ENCODE assay signal across 8 cellular contexts in the genomic region with DNA sequence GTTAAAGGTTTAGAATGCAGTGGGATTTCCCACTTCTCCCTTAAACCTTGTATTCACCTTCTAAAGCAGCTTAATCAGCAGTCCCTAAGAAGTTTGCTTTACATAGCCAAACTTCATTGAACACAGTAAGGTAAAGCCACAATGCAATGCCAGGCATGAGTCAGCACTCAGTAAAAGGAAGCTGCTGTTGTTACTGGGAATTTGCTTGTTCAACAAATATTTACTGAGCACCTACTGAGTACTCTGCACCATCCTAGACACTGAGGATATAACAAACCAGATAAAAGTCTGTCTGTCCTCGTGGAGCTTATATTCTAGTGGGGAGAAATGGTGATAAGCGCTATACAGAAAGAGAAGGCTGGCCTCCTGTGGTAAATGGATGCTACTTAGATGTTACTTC.
DNase-seq lines count a peak whose midpoint lies in the region; ATAC-seq, FAIRE-seq and TF ChIP-seq lines count a peak whose summit lies in the region.

No MANE protein-coding gene starts in this region.

- POLR2A ChIA-PET in naive thymus-derived CD4-positive, alpha-beta T cell (lab: Charles Lee) = no interaction called here

- H3K27me3 Mint-ChIP-seq in naive thymus-derived CD4-positive, alpha-beta T cell = no peaks in the 10 kb centered on the region

- H3K4me3 Mint-ChIP-seq in naive thymus-derived CD4-positive, alpha-beta T cell = no peak overlapping the region

- no peak overlapping the region for H3K27ac Mint-ChIP-seq in naive thymus-derived CD4-positive, alpha-beta T cell

- H3K36me3 Mint-ChIP-seq in naive thymus-derived CD4-positive, alpha-beta T cell = peaks cover 4 to 19% (median 11%) of the 10 kb centered on the region in 5 donors

- H3K4me1 ChIP-seq in KMS-11 (ENCODE audit: low read depth, poor library complexity, severe bottlenecking) (peaks cover 24% of the 10 kb centered on the region), kidney (ENCODE audit: control insufficient read depth in 1 of 2, insufficient read depth in 1 of 2, low read depth in 1 of 2, low read length in 2 of 2) (no peaks in the 10 kb centered on the region)
- H3K4me1 ChIP-seq in naive thymus-derived CD4-positive, alpha-beta T cell (ENCODE audit: control insufficient read depth in 2 of 2, insufficient read depth in 2 of 2, low read length in 2 of 2) = no peaks in the 10 kb centered on the region

- ATAC-seq in GM18499 (IDR thresholded peaks at IDR 0.05; ENCODE audit: insufficient read depth, unreplicated experiment) (peak; percentile 61), GM21367 (IDR thresholded peaks at IDR 0.05; ENCODE audit: unreplicated experiment) (no peak)
- ATAC-seq in naive thymus-derived CD4-positive, alpha-beta T cell = peak; percentile 32

- H3K4me1 Mint-ChIP-seq in naive thymus-derived CD4-positive, alpha-beta T cell = peaks cover 0 to 4% (median 0%) of the 10 kb centered on the region in 7 donors

- no peak overlapping the region for H2AFZ ChIP-seq in KMS-11 (ENCODE audit: low read depth)

- H3K27ac ChIP-seq in KMS-11 (peak overlapping the region; percentile 45), caudate nucleus (ENCODE audit: low read depth, low read length) (peak overlapping the region; percentile 9), kidney (ENCODE audit: low read depth in 2 of 2, low read length in 2 of 2) (no peak overlapping the region)
- H3K27ac ChIP-seq in naive thymus-derived CD4-positive, alpha-beta T cell (ENCODE audit: low read depth, low read length) = no peak overlapping the region

- CTCF ChIA-PET in naive thymus-derived CD4-positive, alpha-beta T cell (lab: Charles Lee) = interaction anchor here (1.4 kb wide), 1 partner anchor 135 kb away, joined by 5 read pairs; no protein-coding TSS in a partner anchor

- intact Hi-C loops in naive thymus-derived CD4-positive, alpha-beta T cell (cut with micrococcal nuclease) = loop anchor here in 1 of 2 donors (10.0 kb wide), 1 partner anchor 445 kb away; no protein-coding TSS in a partner anchor
- intact Hi-C loops in kidney (cut with DNase I) = no loop called here
- intact Hi-C loops in cardiac septum (cut with DNase I) = no loop called here

- H3K27me3 ChIP-seq in KMS-11 (ENCODE audit: insufficient read depth, low read depth) = no peaks in the 10 kb centered on the region
- H3K27me3 ChIP-seq in naive thymus-derived CD4-positive, alpha-beta T cell (ENCODE audit: control insufficient read depth in 2 of 2, insufficient read depth in 2 of 2, low read length in 2 of 2) = no peaks in the 10 kb centered on the region

- H3K36me3 ChIP-seq in KMS-11 (ENCODE audit: insufficient read depth) = no peaks in the 10 kb centered on the region
- peaks cover 0 to 6% (median 0%) of the 10 kb centered on the region in 3 experiments for H3K36me3 ChIP-seq in naive thymus-derived CD4-positive, alpha-beta T cell (ENCODE audit: control insufficient read depth in 2 of 3, insufficient read depth in 3 of 3, low read length in 3 of 3)
- peaks cover 19 to 26% of the 10 kb centered on the region in 2 donors for H3K36me3 ChIP-seq in kidney (ENCODE audit: control insufficient read depth in 1 of 2, insufficient read depth in 2 of 2, low read length in 2 of 2)

- TF ChIP-seq CTCF in KMS-11 (conservative IDR thresholded peaks at IDR 0.05; ENCODE audit: low read depth, low read length) (no peak), kidney (IDR thresholded peaks at IDR 0.05; ENCODE audit: borderline replicate concordance, extremely low read depth, insufficient read depth) (no peak)

- no peak overlapping the region for H3K9ac ChIP-seq in KMS-11
- H3K9ac ChIP-seq in kidney (ENCODE audit: low read length in 2 of 2) = no peak overlapping the region

- H3K9me3 ChIP-seq in naive thymus-derived CD4-positive, alpha-beta T cell (ENCODE audit: control insufficient read depth in 2 of 3, low read length in 3 of 3) = no peaks in the 10 kb centered on the region
- no peaks in the 10 kb centered on the region for H3K9me3 ChIP-seq in kidney (ENCODE audit: control insufficient read depth in 1 of 2, low read length in 2 of 2)

- FAIRE-seq in kidney (lab: Jason Lieb, UNC) = no peak

- H3K4me3 ChIP-seq in KMS-11 (IDR thresholded peaks at IDR 0.05; ENCODE audit: insufficient read depth, low read depth, low read length) (no peak overlapping the region), kidney (ENCODE audit: low read length in 2 of 2) (no peak overlapping the region)
- H3K4me3 ChIP-seq in naive thymus-derived CD4-positive, alpha-beta T cell (ENCODE audit: low read length) = no peak overlapping the region

- no peaks in the 10 kb centered on the region for H4K20me1 ChIP-seq in KMS-11 (ENCODE audit: insufficient read depth)

- DNase-seq in caudate nucleus (lab: John Stamatoyannopoulos, UW) (no peak), kidney (no peak), cardiac septum (ENCODE audit: low spot score) (no peak), COLO668 (lab: John Stamatoyannopoulos, UW; ENCODE audit: unreplicated experiment) (no peak)
- no peak for DNase-seq in naive thymus-derived CD4-positive, alpha-beta T cell

- H3K9me3 Mint-ChIP-seq in naive thymus-derived CD4-positive, alpha-beta T cell = no peaks in the 10 kb centered on the region

- H3K79me2 ChIP-seq in KMS-11 (ENCODE audit: insufficient read depth, low read depth) = no peaks in the 10 kb centered on the region

- peak overlapping the region; percentile 15 for H3K4me2 ChIP-seq in KMS-11

Comparison
In these comparisons a context has a peak if more than half of its experiments do, and no peak if none do; other contexts are left out.
1. H3K27ac ChIP-seq: peak in KMS-11 (single experiment) and caudate nucleus (single experiment); none in naive thymus-derived CD4-positive, alpha-beta T cell (single experiment) and kidney (0 of 2).